Comparison of ENCODE assay signal across 8 cellular contexts in the genomic region with DNA sequence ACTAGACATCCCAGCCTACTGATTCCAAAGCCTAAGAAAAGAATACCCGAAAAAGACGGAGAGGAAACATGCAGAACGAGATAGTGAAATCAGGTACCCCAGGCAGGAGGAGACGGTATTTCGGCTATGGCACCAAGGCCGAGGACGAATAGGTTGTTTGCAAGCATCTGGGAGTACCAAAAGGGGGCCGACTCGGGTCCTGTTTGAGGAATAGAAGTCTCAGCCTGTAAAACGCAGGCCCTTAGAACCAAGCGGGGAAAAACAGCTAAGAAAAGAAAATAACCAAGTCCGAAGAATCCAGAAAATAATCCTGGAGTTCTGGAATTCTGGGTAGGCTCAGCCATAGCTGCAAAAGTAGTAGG. TPM values are rescaled to one million over a fixed set of nuclear protein-coding genes. Genes with fewer than 3 reads are reported as not detected.
A peak's percentile ranks its signal among the peaks of the same experiment; 100 is the strongest.
DNase-seq lines count a peak whose midpoint lies in the region; ATAC-seq and TF ChIP-seq lines count a peak whose summit lies in the region.

No MANE protein-coding gene starts in this region.

- H3K9ac ChIP-seq in HUES48 (ENCODE audit: low read depth, low read length): peak overlapping the region; percentile 97

- H3K36me3 ChIP-seq in A673 (ENCODE audit: insufficient read depth, low read length, poor library complexity, severe bottlenecking) (peaks cover 36% of the 10 kb centered on the region), HUES48 (ENCODE audit: control insufficient read depth, insufficient read depth, low read length) (peaks cover 46% of the 10 kb centered on the region), iPS DF 6.9 (ENCODE audit: control insufficient read depth, insufficient read depth, low read length) (peaks cover 13% of the 10 kb centered on the region)

- H3K27me3 Mint-ChIP-seq in stimulated activated naive B cell treated with anti-CD40 and anti-IgM and Interleukin-4, amounts not matched to agents 10 μg/mL and 1 μg/mL and 100 μg/mL, for 72 hours: no peaks in the 10 kb centered on the region

- WGBS in iPS DF 6.9 (ENCODE audit: insufficient coverage, insufficient read length): no CpG with 5 or more reads among the region's 12 CpGs

- H3K36me3 Mint-ChIP-seq in stimulated activated naive B cell treated with anti-CD40 and anti-IgM and Interleukin-4, amounts not matched to agents 10 μg/mL and 1 μg/mL and 100 μg/mL, for 72 hours: peaks cover 23 to 32% of the 10 kb centered on the region in 2 donors

- peak overlapping the region; percentile 94 to 96 for H3K4me3 Mint-ChIP-seq in stimulated activated naive B cell treated with anti-CD40 and anti-IgM and Interleukin-4, amounts not matched to agents 10 μg/mL and 1 μg/mL and 100 μg/mL, for 72 hours

- H3K27me3 ChIP-seq in A673 (replicated peaks; ENCODE audit: insufficient read depth, low read depth, low read length, poor library complexity): no peaks in the 10 kb centered on the region
- no peaks in the 10 kb centered on the region for H3K27me3 ChIP-seq in HUES48 (ENCODE audit: control insufficient read depth, insufficient read depth, low read length)
- no peaks in the 10 kb centered on the region for H3K27me3 ChIP-seq in iPS DF 6.9 (ENCODE audit: control insufficient read depth, insufficient read depth, low read length)

- H3K9me3 ChIP-seq in A673 (ENCODE audit: low read depth, low read length, poor library complexity, severe bottlenecking) (no peaks in the 10 kb centered on the region), HUES48 (ENCODE audit: control insufficient read depth, insufficient read depth, low read length) (no peaks in the 10 kb centered on the region), iPS DF 6.9 (ENCODE audit: control insufficient read depth, insufficient read depth, low read length) (no peaks in the 10 kb centered on the region)

- ATAC-seq in stimulated activated naive B cell treated with anti-CD40 and anti-IgM and Interleukin-4, amounts not matched to agents 10 μg/mL and 1 μg/mL and 100 μg/mL, for 72 hours (replicated peaks): no peak

- peak overlapping the region; percentile 99 for H3K27ac Mint-ChIP-seq in stimulated activated naive B cell treated with anti-CD40 and anti-IgM and Interleukin-4, amounts not matched to agents 10 μg/mL and 1 μg/mL and 100 μg/mL, for 72 hours

- intact Hi-C loops in A673 (cut with micrococcal nuclease; ENCODE audit: unreplicated experiment): loop anchor here (5.0 kb wide), 1 partner anchor 145 kb away; no protein-coding TSS in a partner anchor

- H3K4me1 ChIP-seq in A673 (ENCODE audit: insufficient read depth, low read length, poor library complexity, severe bottlenecking): peaks cover 8% of the 10 kb centered on the region
- peaks cover 5% of the 10 kb centered on the region; the same call in 1 of the 2 replicates for H3K4me1 ChIP-seq in HUES48 (ENCODE audit: control insufficient read depth, insufficient read depth, low read length)
- H3K4me1 ChIP-seq in iPS DF 6.9 (ENCODE audit: control insufficient read depth, insufficient read depth, low read length): no peaks in the 10 kb centered on the region

- peak overlapping the region; percentile 91 for H3K4me3 ChIP-seq in A673 (ENCODE audit: low read depth, low read length, poor library complexity, severe bottlenecking)
- H3K4me3 ChIP-seq in HUES48 (ENCODE audit: low read depth, low read length): peak overlapping the region; percentile 92
- peak overlapping the region; percentile 66 for H3K4me3 ChIP-seq in iPS DF 6.9 (ENCODE audit: low read length)

- H3K27ac ChIP-seq in A673 (ENCODE audit: low read depth, low read length, poor library complexity, severe bottlenecking) (peak overlapping the region; percentile 98), HUES48 (ENCODE audit: low read depth, low read length) (peak overlapping the region; percentile 98), iPS DF 6.9 (ENCODE audit: low read length) (no peak overlapping the region)

- CTCF ChIA-PET in A673 (lab: Charles Lee): interaction anchor here (0.6 to 2.7 kb wide), 2 partner anchors 30 to 139 kb away, joined by 6 to 15 read pairs; no protein-coding TSS in a partner anchor

- POLR2A ChIA-PET in A673 (lab: Charles Lee; ENCODE audit: low non-redundant PET): interaction anchor here (0.5 kb wide), 1 partner anchor 57 kb away, joined by 8 read pairs; a partner anchor contains a TSS

- peak; percentile 28 for DNase-seq in A673 (ENCODE audit: low spot score)
- DNase-seq in activated gamma-delta T cell treated with anti-CD3 and anti-CD28 coated beads, Interleukin-2, amount 50 U/mL, for 16 hours (ENCODE audit: low read depth): peak; percentile 25
- no peak for DNase-seq in iPS DF 6.9 (ENCODE audit: low read depth, low spot score)
- no peak for DNase-seq in stimulated activated naive B cell treated with anti-CD40 and anti-IgM and Interleukin-4, amounts not matched to agents 10 μg/mL and 1 μg/mL and 100 μg/mL, for 72 hours
- no peak for DNase-seq in CD1c-positive myeloid dendritic cell (ENCODE audit: extremely low spot score)
- DNase-seq in islet precursor cell: no peak
- DNase-seq in 8988T: no peak

- H3K9me3 Mint-ChIP-seq in stimulated activated naive B cell treated with anti-CD40 and anti-IgM and Interleukin-4, amounts not matched to agents 10 μg/mL and 1 μg/mL and 100 μg/mL, for 72 hours: no peaks in the 10 kb centered on the region

- no peak for TF ChIP-seq CTCF in A673 (conservative IDR thresholded peaks at IDR 0.05; ENCODE audit: low read depth, low read length)

- H3K4me1 Mint-ChIP-seq in stimulated activated naive B cell treated with anti-CD40 and anti-IgM and Interleukin-4, amounts not matched to agents 10 μg/mL and 1 μg/mL and 100 μg/mL, for 72 hours: peaks cover 27 to 42% of the 10 kb centered on the region in 2 donors

- BruUV-seq in A673 (replicated peaks; lab: Mats Ljungman, UMichigan): no TSS peak

RNA-seq across cellular contexts. Expression of a gene that starts 0.5 kb away (rescaled TPM):
- 104 and 106 TPM in 2 replicates for total RNA-seq in A673 (2021)

RNA-seq across cellular contexts. Expression of a gene that starts 29.3 kb away (rescaled TPM):
- total RNA-seq in A673 (2021): 53.4 and 66.6 TPM in 2 replicates

RNA-seq across cellular contexts. Expression of a gene that starts 56.7 kb away (rescaled TPM):
- 10.1 and 10.8 TPM in 2 replicates for total RNA-seq in A673 (2021)

Comparison
In these comparisons a context has a peak if more than half of its experiments do, and no peak if none do; other contexts are left out.
1. DNase-seq: peak in A673 (single experiment) and activated gamma-delta T cell treated with anti-CD3 and anti-CD28 coated beads, Interleukin-2, amount 50 U/mL, for 16 hours (single experiment); none in iPS DF 6.9 (single experiment), stimulated activated naive B cell treated with anti-CD40 and anti-IgM and Interleukin-4, amounts not matched to agents 10 μg/mL and 1 μg/mL and 100 μg/mL, for 72 hours (single experiment), CD1c-positive myeloid dendritic cell (single experiment), islet precursor cell (single experiment) and 8988T (single experiment).
2. Peak in every context shown above with its lines, with median percentiles within 50 percentile points of each other: H3K4me3 ChIP-seq.